8 cellular contexts compared by ENCODE assay signal in the genomic region with DNA sequence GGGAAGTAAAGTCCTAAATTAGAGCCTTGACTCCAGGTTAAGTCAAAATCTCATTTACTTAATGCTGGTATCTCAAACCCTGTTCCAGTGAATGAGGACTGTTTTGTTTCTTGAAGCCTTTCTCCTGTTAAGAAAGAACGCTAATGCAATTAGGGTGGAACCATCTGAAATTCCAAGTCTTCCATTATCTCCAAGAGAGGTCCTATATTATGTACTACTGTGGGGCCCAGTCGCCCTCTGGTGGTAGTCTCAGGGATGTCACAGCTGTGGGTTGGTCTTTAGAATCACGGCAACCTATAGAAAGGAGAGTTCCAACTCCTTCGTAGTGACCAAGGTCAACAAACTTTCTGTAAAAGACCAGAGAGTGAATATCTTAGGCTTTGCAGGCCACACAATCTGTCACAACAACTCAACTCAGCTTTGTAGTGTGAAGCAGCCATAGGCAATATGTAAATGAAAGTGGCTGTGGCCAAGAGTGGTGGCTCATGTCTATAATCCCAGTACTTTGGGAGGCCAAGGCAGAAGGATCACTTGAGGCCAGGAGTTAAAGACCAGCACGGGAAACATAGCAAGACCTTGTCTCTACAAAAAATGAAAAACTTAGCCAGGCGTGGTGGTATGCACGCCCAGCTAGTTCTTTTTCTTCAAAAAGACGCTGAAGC. TPM values are rescaled to one million over a fixed set of nuclear protein-coding genes. Genes with fewer than 3 reads are reported as not detected.
DNase-seq lines count a peak whose midpoint lies in the region; ATAC-seq and TF ChIP-seq lines count a peak whose summit lies in the region.

No MANE protein-coding gene starts in this region.

- no peak overlapping the region for H3K4me3 ChIP-seq in GM12875 (ENCODE audit: low read depth, low read length)

- H3K27ac ChIP-seq in 22Rv1 = no peak overlapping the region

- peaks cover 11% of the 10 kb centered on the region for H3K36me3 Mint-ChIP-seq in memory B cell

- no peaks in the 10 kb centered on the region for H3K9me3 Mint-ChIP-seq in memory B cell

- H3K4me3 Mint-ChIP-seq in memory B cell = no peak overlapping the region

- peak overlapping the region; percentile 65 for H3K27ac Mint-ChIP-seq in memory B cell

- ATAC-seq in HG03039 (IDR thresholded peaks at IDR 0.05; ENCODE audit: unreplicated experiment) (peak; percentile 73), memory B cell (ENCODE audit: low read depth) (peak; percentile 97)

- peak; percentile 56 for DNase-seq in NCI-H69 (lab: John Stamatoyannopoulos, UW)
- peak; percentile 58 to 62 for DNase-seq in activated CD4-positive, alpha-beta T cell treated with anti-CD3 and anti-CD28 coated beads, Interleukin-2, amount 50 U/mL, for 4 hours
- peak; percentile 48 to 77 for DNase-seq in dermis microvascular lymphatic vessel endothelial cell (ENCODE audit: low read depth in 2 of 2)
- DNase-seq in memory B cell (ENCODE audit: low spot score in 2 of 2) = peak; percentile 63 to 66
- peak; percentile 34 to 47 for DNase-seq in stimulated activated CD8-positive, alpha-beta memory T cell treated with anti-CD3 and anti-CD28 coated beads, Interleukin-2, amount 100 ng/mL, for 1 hour (ENCODE audit: low read depth in 2 of 2)

- peaks cover 4% of the 10 kb centered on the region for H3K4me1 Mint-ChIP-seq in memory B cell

- TF ChIP-seq CTCF in 22Rv1 (IDR thresholded peaks at IDR 0.05) (peak; percentile 96), GM12875 (IDR thresholded peaks at IDR 0.05; ENCODE audit: borderline replicate concordance, insufficient read depth, low read depth, low read length) (peak; percentile 80)

- no peaks in the 10 kb centered on the region for H3K27me3 Mint-ChIP-seq in memory B cell

RNA-seq across cellular contexts. Expression of gene RPP38, which starts 9.3 kb away (rescaled TPM):
- total RNA-seq in dermis microvascular lymphatic vessel endothelial cell = 6.5 and 10.2 TPM in 2 replicates

RNA-seq across cellular contexts. Expression of gene ACBD7, which starts 17.9 kb away (rescaled TPM):
- 0.89 and 3.1 TPM in 2 replicates for total RNA-seq in dermis microvascular lymphatic vessel endothelial cell
